Comparison of ENCODE assay signal across 1 cellular context in the genomic region with DNA sequence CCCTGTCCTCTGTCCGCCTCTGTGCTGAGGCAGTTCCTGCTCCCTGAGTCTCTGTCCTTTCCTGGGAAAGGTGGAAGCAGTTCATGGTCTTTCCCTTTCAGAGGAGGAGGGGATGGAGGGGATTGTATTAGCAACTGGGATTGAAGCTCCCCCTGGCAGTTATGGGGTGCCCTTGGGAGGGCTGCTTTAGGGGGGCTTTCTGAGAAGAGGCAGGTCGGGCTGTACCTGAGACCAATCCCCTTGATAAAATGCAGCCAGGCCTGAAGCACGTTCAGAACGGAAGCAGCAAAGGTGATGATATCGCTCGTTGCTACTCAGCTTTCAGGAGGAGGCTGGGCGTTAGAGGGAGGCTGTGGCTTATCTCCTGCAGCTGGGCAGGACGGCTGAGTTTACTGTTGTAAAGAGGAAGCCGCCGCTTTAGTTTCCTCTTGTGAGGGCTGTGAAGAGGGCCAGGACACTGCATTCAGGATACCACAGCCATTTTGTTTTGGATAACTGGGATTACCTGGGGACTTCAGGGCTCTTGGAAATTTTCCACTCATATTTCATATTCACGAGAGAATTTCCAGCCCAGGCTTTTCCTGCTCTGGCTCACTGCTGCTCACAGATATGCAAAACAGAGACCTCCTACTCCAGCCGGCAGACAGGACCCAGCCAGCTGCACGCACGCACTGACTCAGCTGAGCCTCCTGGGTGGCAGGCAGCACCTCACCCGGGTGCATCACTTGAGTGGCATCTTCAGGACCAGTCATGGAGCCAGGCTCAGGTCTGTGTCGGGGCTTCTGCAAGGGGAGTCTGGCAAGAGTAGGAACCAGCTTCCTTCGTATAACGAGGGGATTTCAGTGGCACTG.
TF ChIP-seq lines count a peak whose summit lies in the region.

No MANE protein-coding gene starts in this region.

TF ChIP-seq in H1, 55 proteins besides CTCF, POLR2A, EP300 and RAD21:
- TF ChIP-seq SRF (IDR thresholded peaks at IDR 0.05; ENCODE audit: low read depth, low read length) (no peak), BACH1 (IDR thresholded peaks at IDR 0.05; ENCODE audit: low read length) (no peak), JUN (IDR thresholded peaks at IDR 0.05; ENCODE audit: low read depth, low read length) (no peak), CHD1 (IDR thresholded peaks at IDR 0.05; ENCODE audit: low read depth, low read length) (no peak), TBP (IDR thresholded peaks at IDR 0.05; ENCODE audit: low read depth, low read length) (no peak), SIN3A (conservative IDR thresholded peaks at IDR 0.05 in 1 of 2, IDR thresholded peaks at IDR 0.05 in 1 of 2; ENCODE audit: low read depth in 1 of 2, low read length in 2 of 2) (no peak)
